ENCODE assay signal across 23 cellular contexts in the genomic region with DNA sequence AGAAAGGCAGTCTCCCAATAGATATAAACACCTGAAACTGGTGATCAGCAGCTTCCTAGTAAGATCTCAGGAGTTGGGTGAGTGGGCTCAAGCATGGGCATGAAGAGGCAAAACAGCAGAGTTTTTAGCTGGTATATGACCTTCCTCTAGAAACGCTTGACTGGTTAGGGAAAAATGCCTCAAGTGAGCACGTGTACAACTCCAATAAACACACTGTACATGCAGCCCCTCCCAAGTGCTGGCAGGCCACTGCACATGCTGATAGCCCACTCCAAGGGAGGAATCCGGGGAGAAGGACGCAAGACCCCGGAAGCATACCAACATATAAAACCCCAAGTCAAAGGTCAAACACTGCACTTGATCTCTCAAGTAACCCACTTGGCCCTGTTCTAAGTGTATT.
A peak's percentile ranks its signal among the peaks of the same experiment; 100 is the strongest.
DNase-seq lines count a peak whose midpoint lies in the region; ATAC-seq and TF ChIP-seq lines count a peak whose summit lies in the region.
"Had no signal": no experiment of that assay in that cellular context is flagged by ENCODE, and none has a peak within 500 bp of the region (broad histone marks: within the 10 kb centered on the region; RNA-seq: fewer than 3 reads in every experiment).

No MANE protein-coding gene starts in this region.

- no peaks in the 10 kb centered on the region for H3K36me3 ChIP-seq in left lung
- no peaks in the 10 kb centered on the region for H3K36me3 ChIP-seq in lower lobe of right lung
- no peaks in the 10 kb centered on the region for H3K36me3 ChIP-seq in upper lobe of left lung
- H3K36me3 ChIP-seq: BE2C, BLaER1 had no signal

- DNase-seq in left lung = no peak
- DNase-seq in lower lobe of right lung = no peak
- DNase-seq in upper lobe of left lung = no peak
- no peak for DNase-seq in stimulated activated CD4-positive, alpha-beta T cell treated with anti-CD3 and anti-CD28 coated beads, Interleukin-4, amount 100 ng/mL, for 24 hours
- DNase-seq in NCI-H1417 treated with DMSO at 0.1 percent for 48 hours (lab: John Stamatoyannopoulos, UW) = no peak
- DNase-seq: 8988T; ACHN; BE2C; C1 segment of cervical spinal cord; CD4-positive, alpha-beta memory T cell; CD4-positive, CD25-positive, alpha-beta regulatory T cell; CD8-positive, alpha-beta memory T cell; COR-L47; DMS 273 treated with DMSO at 0.1 percent for 48 hours; DMS153; DMS53; DMS79; DND-41; EL; GDM1 had no signal

- H3K4me1 ChIP-seq in left lung (no peaks in the 10 kb centered on the region), lower lobe of right lung (no peaks in the 10 kb centered on the region), upper lobe of left lung (no peaks in the 10 kb centered on the region)
- H3K4me1 ChIP-seq: BE2C, BLaER1 had no signal

- H3K9me3 ChIP-seq in left lung (peaks cover 0 to 8% of the 10 kb centered on the region in 2 donors), lower lobe of right lung (no peaks in the 10 kb centered on the region), upper lobe of left lung (peaks cover 0 to 6% (median 0%) of the 10 kb centered on the region in 4 donors)

- H3K27ac ChIP-seq in left lung = no peak overlapping the region
- peak overlapping the region; percentile 25 for H3K27ac ChIP-seq in lower lobe of right lung
- peak overlapping the region in 3 of 4 donors; percentile 24 to 57 (median 38) for H3K27ac ChIP-seq in upper lobe of left lung
- H3K27ac ChIP-seq: BLaER1 had no signal

- ATAC-seq in left lung = peak; percentile 68
- peak; percentile 39 to 51 for ATAC-seq in lower lobe of right lung
- peak in 1 of 2 donors; percentile 34 for ATAC-seq in upper lobe of left lung (ENCODE audit: low FRiP score in 2 of 2)
- ATAC-seq in GM19328 (IDR thresholded peaks at IDR 0.05; ENCODE audit: unreplicated experiment) = no peak
- ATAC-seq: GM12878 had no signal

- no peak for TF ChIP-seq CTCF in left lung (IDR thresholded peaks at IDR 0.05)
- no peak for TF ChIP-seq CTCF in lower lobe of right lung (IDR thresholded peaks at IDR 0.05)
- TF ChIP-seq CTCF in upper lobe of left lung (IDR thresholded peaks at IDR 0.05) = no peak

- 52 to 54% methylated on average over 5 of the region's 5 CpGs for WGBS in upper lobe of left lung, 2 donors

- H3K27me3 ChIP-seq in left lung = no peaks in the 10 kb centered on the region
- H3K27me3 ChIP-seq in lower lobe of right lung (ENCODE audit: low read depth) = no peaks in the 10 kb centered on the region
- no peaks in the 10 kb centered on the region for H3K27me3 ChIP-seq in upper lobe of left lung
- H3K27me3 ChIP-seq: BE2C, BLaER1 had no signal

- H3K4me3 ChIP-seq in left lung (no peak overlapping the region), lower lobe of right lung (no peak overlapping the region), upper lobe of left lung (no peak overlapping the region)
- H3K4me3 ChIP-seq: BLaER1, GM12878 had no signal

- TF ChIP-seq POLR2A in upper lobe of left lung (IDR thresholded peaks at IDR 0.05) = no peak

- TF ChIP-seq EP300 in upper lobe of left lung (IDR thresholded peaks at IDR 0.05) = no peak

- intact Hi-C loops in left lung (cut with DNase I) = no loop called here
- intact Hi-C loops in lower lobe of right lung (cut with DNase I) = no loop called here

Comparison
In these comparisons a context has a peak if more than half of its experiments do, and no peak if none do; other contexts are left out.
1. H3K27ac ChIP-seq: peak in lower lobe of right lung (single experiment) and upper lobe of left lung (3 of 4); none in left lung (0 of 2).